Comparison of ENCODE assay signal across 8 cellular contexts in genomic region chr1:169367096-169367685, GRCh38. TPM values are rescaled to one million over a fixed set of nuclear protein-coding genes. Genes with fewer than 3 reads are reported as not detected.
DNase-seq lines count a peak whose midpoint lies in the region; ATAC-seq and TF ChIP-seq lines count a peak whose summit lies in the region.

No MANE protein-coding gene starts in this region.

- no peak for ATAC-seq in GM18868 (IDR thresholded peaks at IDR 0.05; ENCODE audit: unreplicated experiment)

- DNase-seq in AG04449 (ENCODE audit: low read depth, low spot score) (no peak), cardiac fibroblast (ENCODE audit: low read depth in 2 of 2) (no peak), EL (no peak), COLO829 (ENCODE audit: low spot score) (no peak)
- no peak for DNase-seq in activated effector memory CD4-positive, alpha-beta T cell treated with Interleukin-2 at 50 U/mL for 16 hours

- H3K4me1 ChIP-seq in HUES48 (ENCODE audit: control insufficient read depth, insufficient read depth, low read length) (peaks cover 3% of the 10 kb centered on the region; the same call in 1 of the 2 replicates), mesodermal cell (ENCODE audit: control insufficient read depth, insufficient read depth, low read length, poor library complexity, severe bottlenecking) (peaks cover 2% of the 10 kb centered on the region)

- H3K27ac ChIP-seq in HUES48 (ENCODE audit: low read depth, low read length) = no peak overlapping the region
- no peak overlapping the region for H3K27ac ChIP-seq in mesodermal cell (ENCODE audit: low read depth, low read length, severe bottlenecking)

- WGBS in mesodermal cell (ENCODE audit: insufficient coverage in 2 of 2), 2 experiments = 12 to 13% methylated on average over 9 to 12 of the region's 15 CpGs

- CTCF ChIA-PET in AG04449 (lab: Yijun Ruan, JAX) = interaction anchor here (0.9 to 1.7 kb wide), 2 partner anchors 16 to 764 kb away, joined by 3 to 10 read pairs; no protein-coding TSS in a partner anchor

- peak overlapping the region; percentile 87 for H3K4me3 ChIP-seq in AG04449 (ENCODE audit: low read depth, low read length)
- peak overlapping the region; percentile 94 for H3K4me3 ChIP-seq in HUES48 (ENCODE audit: low read depth, low read length)
- peak overlapping the region; percentile 77 to 82 for H3K4me3 ChIP-seq in cardiac fibroblast (replicated peaks in 1 of 2; ENCODE audit: low read depth in 2 of 2, low read length in 2 of 2)
- H3K4me3 ChIP-seq in mesodermal cell (ENCODE audit: extremely low read depth, insufficient read depth, low read length, poor library complexity, severe bottlenecking) = peak overlapping the region; percentile 78

- no peaks in the 10 kb centered on the region for H3K27me3 ChIP-seq in HUES48 (ENCODE audit: control insufficient read depth, insufficient read depth, low read length)

- H3K36me3 ChIP-seq in HUES48 (ENCODE audit: control insufficient read depth, insufficient read depth, low read length) (peaks cover 18% of the 10 kb centered on the region), mesodermal cell (ENCODE audit: control insufficient read depth, insufficient read depth, low read length) (peaks cover 16% of the 10 kb centered on the region)

- H3K9me3 ChIP-seq in HUES48 (ENCODE audit: control insufficient read depth, insufficient read depth, low read length) (no peaks in the 10 kb centered on the region), mesodermal cell (ENCODE audit: control insufficient read depth, low read length) (peaks cover 10% of the 10 kb centered on the region)

- no peak overlapping the region for H3K9ac ChIP-seq in HUES48 (ENCODE audit: low read depth, low read length)

- POLR2A ChIA-PET in AG04449 (lab: Yijun Ruan, JAX) = interaction anchor here (0.8 kb wide), 1 partner anchor 764 kb away, joined by 4 read pairs; no protein-coding TSS in a partner anchor

- no peak for TF ChIP-seq CTCF in AG04449 (IDR thresholded peaks at IDR 0.05; ENCODE audit: insufficient read depth, low read length, missing control alignments)
- TF ChIP-seq CTCF in cardiac fibroblast (IDR thresholded peaks at IDR 0.05; ENCODE audit: low read depth, low read length) = no peak

RNA-seq across cellular contexts. Expression of gene NME7, which starts 0.4 kb away (rescaled TPM):
- 27.8 TPM for polyA plus RNA-seq in mesodermal cell (2013, experiment 1 of 2)
- polyA plus RNA-seq in mesodermal cell (2013, experiment 2 of 2) = 32.5 TPM

RNA-seq across cellular contexts. Expression of gene BLZF1, which starts 0.8 kb away (rescaled TPM):
- polyA plus RNA-seq in mesodermal cell (2013, experiment 1 of 2) = 15.8 TPM
- 21.9 TPM for polyA plus RNA-seq in mesodermal cell (2013, experiment 2 of 2)
